Comparison of ENCODE assay signal across 1 cellular context in the genomic region with DNA sequence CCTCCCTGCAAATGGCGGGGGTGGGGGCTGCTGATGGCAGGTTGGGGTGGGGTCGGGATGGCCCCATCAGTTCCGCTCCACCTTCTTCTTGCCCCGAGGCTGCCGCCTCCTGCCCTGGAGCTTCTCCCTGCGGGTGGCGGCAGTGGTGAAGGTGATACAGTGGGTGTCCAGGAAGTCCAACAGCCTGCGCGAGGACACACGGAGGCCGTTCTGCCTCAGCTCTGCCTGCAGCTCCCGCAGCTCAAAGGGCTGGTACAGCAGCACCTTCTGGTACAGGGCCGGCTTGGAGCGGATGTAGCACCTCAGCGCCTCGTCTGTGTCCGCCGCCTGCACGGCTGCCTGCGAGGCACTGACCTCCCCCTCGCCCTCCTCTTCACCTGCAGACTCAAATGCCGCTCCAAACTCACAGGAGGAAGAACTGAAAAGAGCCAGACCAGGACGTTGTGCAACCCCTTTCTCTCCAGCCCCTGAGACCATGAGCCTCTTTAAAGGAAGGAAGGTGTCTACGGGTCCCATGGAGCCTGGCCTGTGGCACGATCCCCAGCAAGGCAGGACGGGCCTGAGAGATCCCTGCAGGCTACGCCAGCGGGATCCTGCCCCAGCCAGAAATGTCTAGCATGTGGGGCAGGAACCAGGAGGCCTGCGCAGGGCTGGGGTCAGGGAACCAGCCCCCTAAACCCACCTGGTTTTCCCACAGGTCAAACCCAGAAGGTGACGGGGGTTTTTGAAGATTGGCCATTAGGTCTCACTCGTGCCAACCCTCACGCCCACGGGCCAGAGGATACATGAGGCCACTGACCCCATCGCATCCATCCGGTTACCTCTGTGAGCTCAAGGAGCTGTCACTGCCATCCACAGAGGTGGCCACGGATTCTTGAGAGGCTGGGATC.
TF ChIP-seq lines count a peak whose summit lies in the region.

No MANE protein-coding gene starts in this region.

TF ChIP-seq in HepG2, 621 proteins besides CTCF, POLR2A, EP300 and RAD21:
- TF ChIP-seq ZEB1 (IDR thresholded peaks at IDR 0.05; ENCODE audit: insufficient replicate concordance, low read depth) = no peak
- TF ChIP-seq ZNF567 (CRISPR knock-in tag; IDR thresholded peaks at IDR 0.05; ENCODE audit: borderline replicate concordance) = no peak
- TF ChIP-seq, protein P1, sequence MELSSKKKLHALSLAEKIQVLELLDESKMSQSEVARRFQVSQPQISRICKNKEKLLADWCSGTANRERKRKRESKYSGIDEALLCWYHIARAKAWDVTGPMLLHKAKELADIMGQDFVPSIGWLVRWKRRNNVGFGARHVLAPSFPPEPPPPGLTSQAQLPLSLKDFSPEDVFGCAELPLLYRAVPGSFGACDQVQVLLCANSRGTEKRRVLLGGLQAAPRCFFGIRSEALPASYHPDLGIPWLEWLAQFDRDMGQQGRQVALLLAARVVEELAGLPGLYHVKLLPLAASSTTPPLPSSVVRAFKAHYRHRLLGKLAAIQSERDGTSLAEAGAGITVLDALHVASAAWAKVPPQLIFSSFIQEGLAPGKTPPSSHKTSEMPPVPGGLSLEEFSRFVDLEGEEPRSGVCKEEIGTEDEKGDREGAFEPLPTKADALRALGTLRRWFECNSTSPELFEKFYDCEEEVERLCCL (CRISPR knock-in tag; IDR thresholded peaks at IDR 0.05; ENCODE audit: borderline replicate concordance) = no peak
- no peak for TF ChIP-seq POLR2G (IDR thresholded peaks at IDR 0.05; ENCODE audit: low read depth, low read length)
- TF ChIP-seq FOXC1 (CRISPR knock-in tag; IDR thresholded peaks at IDR 0.05; ENCODE audit: borderline replicate concordance) = no peak
- TF ChIP-seq PHB2 (IDR thresholded peaks at IDR 0.05; ENCODE audit: partially characterized antibody) = no peak
- TF ChIP-seq, protein P2, sequence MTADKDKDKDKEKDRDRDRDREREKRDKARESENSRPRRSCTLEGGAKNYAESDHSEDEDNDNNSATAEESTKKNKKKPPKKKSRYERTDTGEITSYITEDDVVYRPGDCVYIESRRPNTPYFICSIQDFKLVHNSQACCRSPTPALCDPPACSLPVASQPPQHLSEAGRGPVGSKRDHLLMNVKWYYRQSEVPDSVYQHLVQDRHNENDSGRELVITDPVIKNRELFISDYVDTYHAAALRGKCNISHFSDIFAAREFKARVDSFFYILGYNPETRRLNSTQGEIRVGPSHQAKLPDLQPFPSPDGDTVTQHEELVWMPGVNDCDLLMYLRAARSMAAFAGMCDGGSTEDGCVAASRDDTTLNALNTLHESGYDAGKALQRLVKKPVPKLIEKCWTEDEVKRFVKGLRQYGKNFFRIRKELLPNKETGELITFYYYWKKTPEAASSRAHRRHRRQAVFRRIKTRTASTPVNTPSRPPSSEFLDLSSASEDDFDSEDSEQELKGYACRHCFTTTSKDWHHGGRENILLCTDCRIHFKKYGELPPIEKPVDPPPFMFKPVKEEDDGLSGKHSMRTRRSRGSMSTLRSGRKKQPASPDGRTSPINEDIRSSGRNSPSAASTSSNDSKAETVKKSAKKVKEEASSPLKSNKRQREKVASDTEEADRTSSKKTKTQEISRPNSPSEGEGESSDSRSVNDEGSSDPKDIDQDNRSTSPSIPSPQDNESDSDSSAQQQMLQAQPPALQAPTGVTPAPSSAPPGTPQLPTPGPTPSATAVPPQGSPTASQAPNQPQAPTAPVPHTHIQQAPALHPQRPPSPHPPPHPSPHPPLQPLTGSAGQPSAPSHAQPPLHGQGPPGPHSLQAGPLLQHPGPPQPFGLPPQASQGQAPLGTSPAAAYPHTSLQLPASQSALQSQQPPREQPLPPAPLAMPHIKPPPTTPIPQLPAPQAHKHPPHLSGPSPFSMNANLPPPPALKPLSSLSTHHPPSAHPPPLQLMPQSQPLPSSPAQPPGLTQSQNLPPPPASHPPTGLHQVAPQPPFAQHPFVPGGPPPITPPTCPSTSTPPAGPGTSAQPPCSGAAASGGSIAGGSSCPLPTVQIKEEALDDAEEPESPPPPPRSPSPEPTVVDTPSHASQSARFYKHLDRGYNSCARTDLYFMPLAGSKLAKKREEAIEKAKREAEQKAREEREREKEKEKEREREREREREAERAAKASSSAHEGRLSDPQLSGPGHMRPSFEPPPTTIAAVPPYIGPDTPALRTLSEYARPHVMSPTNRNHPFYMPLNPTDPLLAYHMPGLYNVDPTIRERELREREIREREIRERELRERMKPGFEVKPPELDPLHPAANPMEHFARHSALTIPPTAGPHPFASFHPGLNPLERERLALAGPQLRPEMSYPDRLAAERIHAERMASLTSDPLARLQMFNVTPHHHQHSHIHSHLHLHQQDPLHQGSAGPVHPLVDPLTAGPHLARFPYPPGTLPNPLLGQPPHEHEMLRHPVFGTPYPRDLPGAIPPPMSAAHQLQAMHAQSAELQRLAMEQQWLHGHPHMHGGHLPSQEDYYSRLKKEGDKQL (CRISPR knock-in tag; IDR thresholded peaks at IDR 0.05; ENCODE audit: low read depth) = no peak
- TF ChIP-seq, protein P3, sequence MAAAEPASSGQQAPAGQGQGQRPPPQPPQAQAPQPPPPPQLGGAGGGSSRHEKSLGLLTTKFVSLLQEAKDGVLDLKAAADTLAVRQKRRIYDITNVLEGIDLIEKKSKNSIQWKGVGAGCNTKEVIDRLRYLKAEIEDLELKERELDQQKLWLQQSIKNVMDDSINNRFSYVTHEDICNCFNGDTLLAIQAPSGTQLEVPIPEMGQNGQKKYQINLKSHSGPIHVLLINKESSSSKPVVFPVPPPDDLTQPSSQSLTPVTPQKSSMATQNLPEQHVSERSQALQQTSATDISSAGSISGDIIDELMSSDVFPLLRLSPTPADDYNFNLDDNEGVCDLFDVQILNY (CRISPR knock-in tag; conservative IDR thresholded peaks at IDR 0.05) = no peak
- TF ChIP-seq, protein P4, sequence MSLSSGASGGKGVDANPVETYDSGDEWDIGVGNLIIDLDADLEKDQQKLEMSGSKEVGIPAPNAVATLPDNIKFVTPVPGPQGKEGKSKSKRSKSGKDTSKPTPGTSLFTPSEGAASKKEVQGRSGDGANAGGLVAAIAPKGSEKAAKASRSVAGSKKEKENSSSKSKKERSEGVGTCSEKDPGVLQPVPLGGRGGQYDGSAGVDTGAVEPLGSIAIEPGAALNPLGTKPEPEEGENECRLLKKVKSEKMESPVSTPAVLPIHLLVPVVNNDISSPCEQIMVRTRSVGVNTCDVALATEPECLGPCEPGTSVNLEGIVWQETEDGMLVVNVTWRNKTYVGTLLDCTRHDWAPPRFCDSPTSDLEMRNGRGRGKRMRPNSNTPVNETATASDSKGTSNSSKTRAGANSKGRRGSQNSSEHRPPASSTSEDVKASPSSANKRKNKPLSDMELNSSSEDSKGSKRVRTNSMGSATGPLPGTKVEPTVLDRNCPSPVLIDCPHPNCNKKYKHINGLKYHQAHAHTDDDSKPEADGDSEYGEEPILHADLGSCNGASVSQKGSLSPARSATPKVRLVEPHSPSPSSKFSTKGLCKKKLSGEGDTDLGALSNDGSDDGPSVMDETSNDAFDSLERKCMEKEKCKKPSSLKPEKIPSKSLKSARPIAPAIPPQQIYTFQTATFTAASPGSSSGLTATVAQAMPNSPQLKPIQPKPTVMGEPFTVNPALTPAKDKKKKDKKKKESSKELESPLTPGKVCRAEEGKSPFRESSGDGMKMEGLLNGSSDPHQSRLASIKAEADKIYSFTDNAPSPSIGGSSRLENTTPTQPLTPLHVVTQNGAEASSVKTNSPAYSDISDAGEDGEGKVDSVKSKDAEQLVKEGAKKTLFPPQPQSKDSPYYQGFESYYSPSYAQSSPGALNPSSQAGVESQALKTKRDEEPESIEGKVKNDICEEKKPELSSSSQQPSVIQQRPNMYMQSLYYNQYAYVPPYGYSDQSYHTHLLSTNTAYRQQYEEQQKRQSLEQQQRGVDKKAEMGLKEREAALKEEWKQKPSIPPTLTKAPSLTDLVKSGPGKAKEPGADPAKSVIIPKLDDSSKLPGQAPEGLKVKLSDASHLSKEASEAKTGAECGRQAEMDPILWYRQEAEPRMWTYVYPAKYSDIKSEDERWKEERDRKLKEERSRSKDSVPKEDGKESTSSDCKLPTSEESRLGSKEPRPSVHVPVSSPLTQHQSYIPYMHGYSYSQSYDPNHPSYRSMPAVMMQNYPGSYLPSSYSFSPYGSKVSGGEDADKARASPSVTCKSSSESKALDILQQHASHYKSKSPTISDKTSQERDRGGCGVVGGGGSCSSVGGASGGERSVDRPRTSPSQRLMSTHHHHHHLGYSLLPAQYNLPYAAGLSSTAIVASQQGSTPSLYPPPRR (CRISPR knock-in tag; IDR thresholded peaks at IDR 0.05; ENCODE audit: borderline replicate concordance) = no peak
- no peak for TF ChIP-seq KDM6A (CRISPR knock-in tag; IDR thresholded peaks at IDR 0.05; ENCODE audit: low read depth)
- TF ChIP-seq ZNF749 (CRISPR knock-in tag; IDR thresholded peaks at IDR 0.05; ENCODE audit: borderline replicate concordance) = no peak
- no peak for TF ChIP-seq SALL2 (CRISPR knock-in tag; IDR thresholded peaks at IDR 0.05)
- no peak for TF ChIP-seq BHLHE40 (IDR thresholded peaks at IDR 0.05; ENCODE audit: low read length)
